Comparison of ENCODE assay signal across 8 cellular contexts in the genomic region with DNA sequence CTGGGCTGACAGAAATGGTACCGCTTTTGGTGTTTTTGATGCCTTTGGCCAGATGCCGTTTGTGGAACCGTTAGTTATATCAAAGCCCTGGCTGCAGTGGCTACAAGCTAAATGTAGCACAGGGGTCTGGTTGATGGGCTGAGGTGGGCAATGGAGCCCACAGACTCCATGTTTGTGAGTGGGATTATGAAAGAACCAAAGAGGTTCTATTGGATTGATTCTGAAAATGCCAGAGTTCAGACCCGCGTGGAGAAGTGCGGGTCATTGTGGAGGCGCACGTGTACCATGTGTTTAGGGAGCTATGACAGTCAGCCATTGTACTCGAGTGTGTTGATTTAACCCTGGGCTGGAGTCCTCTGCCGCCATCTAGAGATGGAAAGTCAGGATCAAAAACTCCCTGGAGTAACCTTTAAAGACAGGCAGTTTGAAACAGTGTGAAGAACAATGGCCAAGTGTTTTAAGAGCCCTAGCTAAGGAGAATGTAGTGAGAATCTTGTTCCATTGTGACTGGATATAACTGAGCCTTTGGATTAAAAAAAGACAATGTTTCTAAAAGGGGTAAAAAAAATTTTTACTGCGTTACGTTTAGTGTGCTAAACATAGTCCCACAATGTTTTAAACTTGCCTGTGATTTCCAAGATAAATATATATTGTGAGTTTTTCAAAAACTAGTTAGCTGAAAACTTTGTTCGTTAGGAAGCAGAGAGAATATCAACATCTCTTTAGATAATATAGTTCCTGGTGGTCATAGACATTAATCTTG. TPM values are rescaled to one million over a fixed set of nuclear protein-coding genes. Genes with fewer than 3 reads are reported as not detected.
DNase-seq lines count a peak whose midpoint lies in the region; ATAC-seq, FAIRE-seq and TF ChIP-seq lines count a peak whose summit lies in the region.

No MANE protein-coding gene starts in this region.

- intact Hi-C loops in left cardiac atrium (cut with DNase I): loop anchor here in 1 of 2 donors (1.0 kb wide), 1 partner anchor 92 kb away; no protein-coding TSS in a partner anchor

- ATAC-seq in activated T-helper 17 cell treated with anti-CD3 and anti-CD28 coated beads, Interleukin-2, amount 50 U/mL, for 72 hours (replicated peaks): peak; percentile 34
- peak; percentile 89 for ATAC-seq in left cardiac atrium

- H3K36me3 Mint-ChIP-seq in activated T-helper 17 cell treated with anti-CD3 and anti-CD28 coated beads, Interleukin-2, amount 50 U/mL, for 72 hours (ENCODE audit: low read depth): no peaks in the 10 kb centered on the region

- H3K27ac ChIP-seq in Karpas-422 (ENCODE audit: low read length): no peak overlapping the region

- peaks cover 3% of the 10 kb centered on the region for H3K27me3 Mint-ChIP-seq in activated T-helper 17 cell treated with anti-CD3 and anti-CD28 coated beads, Interleukin-2, amount 50 U/mL, for 72 hours

- no peak overlapping the region for H3K27ac Mint-ChIP-seq in activated T-helper 17 cell treated with anti-CD3 and anti-CD28 coated beads, Interleukin-2, amount 50 U/mL, for 72 hours

- FAIRE-seq in GM18507 (lab: Jason Lieb, UNC): peak; percentile 67

- H3K4me3 Mint-ChIP-seq in activated T-helper 17 cell treated with anti-CD3 and anti-CD28 coated beads, Interleukin-2, amount 50 U/mL, for 72 hours: no peak overlapping the region

- H3K9me2 ChIP-seq in Karpas-422 (replicated peaks; ENCODE audit: insufficient read depth, low read length): no peaks in the 10 kb centered on the region

- no peaks in the 10 kb centered on the region for H3K9me3 Mint-ChIP-seq in activated T-helper 17 cell treated with anti-CD3 and anti-CD28 coated beads, Interleukin-2, amount 50 U/mL, for 72 hours

- no peak overlapping the region for H3K4me3 ChIP-seq in Karpas-422 (ENCODE audit: low read length)

- peak; percentile 56 for TF ChIP-seq CTCF in AG09319 (IDR thresholded peaks at IDR 0.05; ENCODE audit: low read depth, low read length)

- no peaks in the 10 kb centered on the region for H3K27me3 ChIP-seq in Karpas-422 (ENCODE audit: low read length)

- DNase-seq in AG09319 (ENCODE audit: extremely low read depth, low read depth): peak; percentile 2
- no peak for DNase-seq in GM18507 (ENCODE audit: extremely low spot score, insufficient read length, low read depth)
- peak; percentile 64 for DNase-seq in NCI-H2171 treated with DMSO at 0.1 percent for 48 hours (lab: John Stamatoyannopoulos, UW)
- DNase-seq in left cardiac atrium: peak; percentile 28
- DNase-seq in retina: peak; percentile 70
- DNase-seq in stimulated activated naive CD4-positive, alpha-beta T cell (lab: John Stamatoyannopoulos, UW): no peak
- no peak for DNase-seq in Karpas-422

- H3K4me2 ChIP-seq in Karpas-422 (ENCODE audit: low read depth, low read length, poor library complexity, severe bottlenecking): no peak overlapping the region

- H3K9ac ChIP-seq in Karpas-422 (ENCODE audit: low read length): no peak overlapping the region

- H3K36me3 ChIP-seq in Karpas-422 (ENCODE audit: insufficient read depth, low read length): no peaks in the 10 kb centered on the region

- H3K79me2 ChIP-seq in Karpas-422 (ENCODE audit: low read length): no peaks in the 10 kb centered on the region

- no peaks in the 10 kb centered on the region for H3K4me1 Mint-ChIP-seq in activated T-helper 17 cell treated with anti-CD3 and anti-CD28 coated beads, Interleukin-2, amount 50 U/mL, for 72 hours

- H3K4me1 ChIP-seq in Karpas-422 (ENCODE audit: low read length): no peaks in the 10 kb centered on the region

- no peak overlapping the region for H2AFZ ChIP-seq in Karpas-422 (ENCODE audit: low read length)

- H4K20me1 ChIP-seq in Karpas-422 (ENCODE audit: insufficient read depth, low read depth, low read length): no peaks in the 10 kb centered on the region

- H3K9me3 ChIP-seq in Karpas-422 (ENCODE audit: low read length): no peaks in the 10 kb centered on the region

RNA-seq across cellular contexts. Expression of a gene that starts 12.7 kb away (rescaled TPM):
- total RNA-seq in activated T-helper 17 cell treated with anti-CD3 and anti-CD28 coated beads, Interleukin-2, amount 50 U/mL, for 72 hours: 1 to 10 TPM in 1 of 2 donors, under 1 TPM in 1; 0.80 to 1.6 TPM
- 10 to 100 TPM; 23.4 to 41.2 TPM for total RNA-seq in left cardiac atrium
- total RNA-seq in Karpas-422 (2014; rRNA removed; shearing (Covaris generic); ENCODE audit: low replicate concordance): not detected in 2 replicates

RNA-seq across cellular contexts. Expression of a gene that starts 51.3 kb away (rescaled TPM):
- not detected for total RNA-seq in activated T-helper 17 cell treated with anti-CD3 and anti-CD28 coated beads, Interleukin-2, amount 50 U/mL, for 72 hours
- total RNA-seq in left cardiac atrium: under 1 TPM in 1 of 2 donors, not detected in 1; 0.16 TPM
- total RNA-seq in Karpas-422 (2014; rRNA removed; shearing (Covaris generic); ENCODE audit: low replicate concordance): not detected in 2 replicates

Comparison
In these comparisons a context has a peak if more than half of its experiments do, and no peak if none do; other contexts are left out.
1. DNase-seq: peak in AG09319 (single experiment), NCI-H2171 treated with DMSO at 0.1 percent for 48 hours (single experiment), left cardiac atrium (single experiment) and retina (single experiment); none in GM18507 (single experiment), stimulated activated naive CD4-positive, alpha-beta T cell (0 of 6) and Karpas-422 (single experiment).
2. RNA of a gene that starts 12.7 kb away (total RNA-seq): 23.4 to 41.2 TPM in left cardiac atrium; 0.80 to 1.6 TPM in activated T-helper 17 cell treated with anti-CD3 and anti-CD28 coated beads, Interleukin-2, amount 50 U/mL, for 72 hours and not detected in Karpas-422; every median in the first group is over 4 times any median in the second.